Comparison of ENCODE assay signal across 1 cellular context in the genomic region with DNA sequence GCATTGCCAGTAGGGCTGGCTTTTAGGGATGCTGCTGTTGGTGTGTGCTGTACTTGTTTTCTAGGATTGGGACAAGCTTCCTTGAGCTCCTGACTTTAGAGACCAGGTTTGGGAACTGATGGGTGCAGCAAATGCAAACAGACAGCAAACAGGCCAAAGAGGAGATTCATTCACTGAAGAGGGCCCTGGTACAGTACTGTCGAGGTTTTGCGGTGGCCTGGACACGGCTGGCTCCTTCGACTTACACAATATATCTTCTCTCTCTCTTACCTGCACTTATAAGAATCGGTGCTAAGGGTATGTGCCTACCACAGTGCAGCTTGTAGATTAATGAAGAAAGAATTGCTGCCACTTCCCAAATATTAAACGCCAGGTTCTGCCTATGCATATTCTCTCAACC.
TF ChIP-seq lines count a peak whose summit lies in the region.

No MANE protein-coding gene starts in this region.

TF ChIP-seq in K562, 482 proteins besides CTCF, POLR2A, EP300 and RAD21 (continued from another document):
- TF ChIP-seq, protein P1, sequence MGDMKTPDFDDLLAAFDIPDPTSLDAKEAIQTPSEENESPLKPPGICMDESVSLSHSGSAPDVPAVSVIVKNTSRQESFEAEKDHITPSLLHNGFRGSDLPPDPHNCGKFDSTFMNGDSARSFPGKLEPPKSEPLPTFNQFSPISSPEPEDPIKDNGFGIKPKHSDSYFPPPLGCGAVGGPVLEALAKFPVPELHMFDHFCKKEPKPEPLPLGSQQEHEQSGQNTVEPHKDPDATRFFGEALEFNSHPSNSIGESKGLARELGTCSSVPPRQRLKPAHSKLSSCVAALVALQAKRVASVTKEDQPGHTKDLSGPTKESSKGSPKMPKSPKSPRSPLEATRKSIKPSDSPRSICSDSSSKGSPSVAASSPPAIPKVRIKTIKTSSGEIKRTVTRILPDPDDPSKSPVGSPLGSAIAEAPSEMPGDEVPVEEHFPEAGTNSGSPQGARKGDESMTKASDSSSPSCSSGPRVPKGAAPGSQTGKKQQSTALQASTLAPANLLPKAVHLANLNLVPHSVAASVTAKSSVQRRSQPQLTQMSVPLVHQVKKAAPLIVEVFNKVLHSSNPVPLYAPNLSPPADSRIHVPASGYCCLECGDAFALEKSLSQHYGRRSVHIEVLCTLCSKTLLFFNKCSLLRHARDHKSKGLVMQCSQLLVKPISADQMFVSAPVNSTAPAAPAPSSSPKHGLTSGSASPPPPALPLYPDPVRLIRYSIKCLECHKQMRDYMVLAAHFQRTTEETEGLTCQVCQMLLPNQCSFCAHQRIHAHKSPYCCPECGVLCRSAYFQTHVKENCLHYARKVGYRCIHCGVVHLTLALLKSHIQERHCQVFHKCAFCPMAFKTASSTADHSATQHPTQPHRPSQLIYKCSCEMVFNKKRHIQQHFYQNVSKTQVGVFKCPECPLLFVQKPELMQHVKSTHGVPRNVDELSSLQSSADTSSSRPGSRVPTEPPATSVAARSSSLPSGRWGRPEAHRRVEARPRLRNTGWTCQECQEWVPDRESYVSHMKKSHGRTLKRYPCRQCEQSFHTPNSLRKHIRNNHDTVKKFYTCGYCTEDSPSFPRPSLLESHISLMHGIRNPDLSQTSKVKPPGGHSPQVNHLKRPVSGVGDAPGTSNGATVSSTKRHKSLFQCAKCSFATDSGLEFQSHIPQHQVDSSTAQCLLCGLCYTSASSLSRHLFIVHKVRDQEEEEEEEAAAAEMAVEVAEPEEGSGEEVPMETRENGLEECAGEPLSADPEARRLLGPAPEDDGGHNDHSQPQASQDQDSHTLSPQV (IDR thresholded peaks at IDR 0.05), result 0 out of 2 replicates have a peak, but pooled peaks have one; percentile 10
- TF ChIP-seq NCOA1 (IDR thresholded peaks at IDR 0.05; ENCODE audit: low read depth), result 0 out of 2 replicates have a peak, but pooled peaks have one; percentile 11
